ENCODE assay signal across 8 cellular contexts in the genomic region with DNA sequence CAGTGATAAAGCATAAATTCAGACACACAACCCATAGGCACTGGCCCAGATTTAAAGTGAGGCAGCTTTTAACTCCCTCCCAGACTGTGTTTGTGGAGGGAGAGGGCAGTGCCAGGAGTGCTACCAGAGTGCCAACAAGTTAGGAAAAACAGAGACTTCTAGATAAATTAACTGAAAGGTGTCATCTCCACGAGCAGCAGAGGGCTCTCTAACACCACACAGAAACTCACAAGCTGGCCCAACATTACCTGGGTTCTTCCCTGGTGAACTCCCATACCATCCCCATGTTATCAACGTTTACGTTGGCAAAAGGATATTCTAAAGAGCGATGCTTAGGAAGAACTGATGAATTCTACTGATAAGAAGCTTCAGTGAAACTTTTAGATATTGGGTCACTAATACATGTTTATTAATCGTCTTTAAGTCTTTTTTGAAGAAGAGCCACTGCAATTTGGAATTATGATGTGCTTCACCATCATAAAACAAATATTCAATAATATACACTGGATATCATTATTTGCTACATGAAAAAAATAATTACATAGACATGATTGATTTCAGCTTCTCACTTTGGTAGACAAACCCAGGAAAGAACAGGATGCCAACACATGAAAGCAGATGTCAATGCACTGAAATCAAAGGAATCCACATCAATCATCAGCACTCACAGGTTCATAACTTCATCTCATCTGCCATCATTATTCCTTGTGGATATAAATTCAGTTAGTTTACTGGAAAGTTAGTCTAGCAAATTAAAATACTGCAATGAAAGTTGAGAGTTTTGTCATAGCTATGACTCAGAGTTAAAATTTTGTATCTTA.
DNase-seq lines count a peak whose midpoint lies in the region; ATAC-seq and TF ChIP-seq lines count a peak whose summit lies in the region.

No MANE protein-coding gene starts in this region.

- H2AFZ ChIP-seq in neural cell (ENCODE audit: low read depth, low read length) = no peak overlapping the region

- peaks cover 18% of the 10 kb centered on the region for H3K79me2 ChIP-seq in neural cell (replicated peaks; ENCODE audit: insufficient read depth, low read length)

- H3K4me3 Mint-ChIP-seq in CD4-positive, alpha-beta memory T cell = peak overlapping the region in 6 of 8 donors; percentile 9 to 95 (median 67)
- H3K4me3 Mint-ChIP-seq in activated CD4-positive, alpha-beta memory T cell treated with anti-CD3 and anti-CD28 coated beads for 36 hours = no peak overlapping the region

- peak; percentile 44 to 55 (median 49) for DNase-seq in CD4-positive, alpha-beta memory T cell
- DNase-seq in H4 (ENCODE audit: low spot score) (peak; percentile 53), NCI-H345 treated with DMSO at 0.1 percent for 48 hours (lab: John Stamatoyannopoulos, UW; ENCODE audit: unreplicated experiment) (peak; percentile 33), esophagus squamous epithelium (lab: John Stamatoyannopoulos, UW) (no peak)
- peak; percentile 61 for DNase-seq in activated CD4-positive, alpha-beta memory T cell treated with anti-CD3 and anti-CD28 coated beads for 36 hours

- H3K27me3 ChIP-seq in CD4-positive, alpha-beta memory T cell (ENCODE audit: insufficient read depth, low read length) = no peaks in the 10 kb centered on the region
- H3K27me3 ChIP-seq in esophagus squamous epithelium (no peaks in the 10 kb centered on the region), neural cell (ENCODE audit: insufficient read depth, low read depth, low read length) (no peaks in the 10 kb centered on the region)

- TF ChIP-seq POLR2A in esophagus squamous epithelium (IDR thresholded peaks at IDR 0.05) = no peak

- no peak for ATAC-seq in HG02763 (IDR thresholded peaks at IDR 0.05; ENCODE audit: unreplicated experiment)
- ATAC-seq in GM21528 (IDR thresholded peaks at IDR 0.05; ENCODE audit: low FRiP score, unreplicated experiment) = no peak

- H3K9ac ChIP-seq in neural cell (ENCODE audit: low read length) = no peak overlapping the region

- H3K27ac ChIP-seq in CD4-positive, alpha-beta memory T cell (ENCODE audit: low read depth, low read length) = peak overlapping the region; percentile 1
- H3K27ac ChIP-seq in esophagus squamous epithelium (peak overlapping the region in 2 of 4 donors; percentile 18 to 88), neural cell (ENCODE audit: low read length) (no peak overlapping the region)

- 26 to 33% methylated on average over 5 of the region's 5 CpGs for WGBS in esophagus squamous epithelium, 2 donors

- no peaks in the 10 kb centered on the region for H3K36me3 ChIP-seq in CD4-positive, alpha-beta memory T cell (ENCODE audit: insufficient read depth, low read length)
- no peaks in the 10 kb centered on the region for H3K36me3 ChIP-seq in esophagus squamous epithelium
- no peaks in the 10 kb centered on the region for H3K36me3 ChIP-seq in neural cell (ENCODE audit: insufficient read depth, low read length)

- CTCF ChIA-PET in CD4-positive, alpha-beta memory T cell (lab: Charles Lee; ENCODE audit: partially characterized antibody) = interaction anchor here (0.7 to 8.9 kb wide), 27 partner anchors 10 to 616 kb away, joined by 3 to 394 read pairs (median 3); no protein-coding TSS in a partner anchor
- CTCF ChIA-PET in activated CD4-positive, alpha-beta memory T cell treated with anti-CD3 and anti-CD28 coated beads for 36 hours (lab: Charles Lee) = interaction anchor here (0.7 to 7.9 kb wide), 14 partner anchors 9 to 210 kb away, joined by 3 to 143 read pairs (median 4); no protein-coding TSS in a partner anchor

- no peaks in the 10 kb centered on the region for H3F3A ChIP-seq in neural cell (ENCODE audit: insufficient read depth, low read length, poor library complexity, severe bottlenecking)

- intact Hi-C loops in CD4-positive, alpha-beta memory T cell (cut with micrococcal nuclease) = loop anchor here (1.0 kb wide), 3 partner anchors 205 to 292 kb away; partner anchors contain the start of gene TIGD2
- intact Hi-C loops in activated CD4-positive, alpha-beta memory T cell treated with anti-CD3 and anti-CD28 coated beads for 36 hours (cut with micrococcal nuclease) = loop anchor here (1.0 to 2.0 kb wide), 3 partner anchors 205 to 620 kb away; partner anchors contain the start of gene TIGD2
- intact Hi-C loops in esophagus squamous epithelium (cut with DNase I) = no loop called here

- peak in 5 of 6 experiments; percentile 36 to 70 (median 63) for TF ChIP-seq CTCF in esophagus squamous epithelium (IDR thresholded peaks at IDR 0.05)
- peak; percentile 46 for TF ChIP-seq CTCF in neural cell (IDR thresholded peaks at IDR 0.05; ENCODE audit: poor library complexity, severe bottlenecking)

- H3K4me1 ChIP-seq in CD4-positive, alpha-beta memory T cell (ENCODE audit: insufficient read depth, low read length) = peaks cover 28% of the 10 kb centered on the region
- H3K4me1 ChIP-seq in esophagus squamous epithelium = peaks cover 0 to 56% (median 10%) of the 10 kb centered on the region in 3 donors

- peaks cover 0 to 4% of the 10 kb centered on the region in 2 donors for H3K36me3 Mint-ChIP-seq in CD4-positive, alpha-beta memory T cell
- no peaks in the 10 kb centered on the region for H3K36me3 Mint-ChIP-seq in activated CD4-positive, alpha-beta memory T cell treated with anti-CD3 and anti-CD28 coated beads for 36 hours

- H3K4me1 Mint-ChIP-seq in CD4-positive, alpha-beta memory T cell = peaks cover 23 to 46% (median 35%) of the 10 kb centered on the region in 4 donors
- peaks cover 38% of the 10 kb centered on the region for H3K4me1 Mint-ChIP-seq in activated CD4-positive, alpha-beta memory T cell treated with anti-CD3 and anti-CD28 coated beads for 36 hours (ENCODE audit: low read depth)

- H3K4me3 ChIP-seq in CD4-positive, alpha-beta memory T cell (ENCODE audit: low read length in 2 of 2) = no peak overlapping the region
- H3K4me3 ChIP-seq in esophagus squamous epithelium (no peak overlapping the region), neural cell (ENCODE audit: low read length) (no peak overlapping the region)

- H3K9me3 ChIP-seq in CD4-positive, alpha-beta memory T cell (ENCODE audit: control insufficient read depth in 1 of 2, low read length in 2 of 2) = no peaks in the 10 kb centered on the region
- H3K9me3 ChIP-seq in esophagus squamous epithelium (no peaks in the 10 kb centered on the region), neural cell (ENCODE audit: low read length) (no peaks in the 10 kb centered on the region)

- no peak overlapping the region for H3K4me2 ChIP-seq in neural cell (ENCODE audit: low read length)

- POLR2A ChIA-PET in CD4-positive, alpha-beta memory T cell (lab: Charles Lee; ENCODE audit: partially characterized antibody) = interaction anchor here (2.0 kb wide), 1 partner anchor 205 kb away, joined by 14 read pairs; no protein-coding TSS in a partner anchor
- POLR2A ChIA-PET in activated CD4-positive, alpha-beta memory T cell treated with anti-CD3 and anti-CD28 coated beads for 36 hours (lab: Charles Lee) = interaction anchor here (0.7 to 0.8 kb wide), 2 partner anchors 205 to 236 kb away, joined by 3 read pairs; no protein-coding TSS in a partner anchor

- H3K9me3 Mint-ChIP-seq in CD4-positive, alpha-beta memory T cell = no peaks in the 10 kb centered on the region
- H3K9me3 Mint-ChIP-seq in activated CD4-positive, alpha-beta memory T cell treated with anti-CD3 and anti-CD28 coated beads for 36 hours = no peaks in the 10 kb centered on the region

- no peaks in the 10 kb centered on the region for H3K9me2 ChIP-seq in neural cell (ENCODE audit: insufficient read depth, low read length)

- no peaks in the 10 kb centered on the region for H3K27me3 Mint-ChIP-seq in CD4-positive, alpha-beta memory T cell
- peaks cover 3% of the 10 kb centered on the region for H3K27me3 Mint-ChIP-seq in activated CD4-positive, alpha-beta memory T cell treated with anti-CD3 and anti-CD28 coated beads for 36 hours

- H3K27ac Mint-ChIP-seq in CD4-positive, alpha-beta memory T cell = peak overlapping the region; percentile 3 to 83 (median 48)
- no peak overlapping the region for H3K27ac Mint-ChIP-seq in activated CD4-positive, alpha-beta memory T cell treated with anti-CD3 and anti-CD28 coated beads for 36 hours

- H4K20me1 ChIP-seq in neural cell (ENCODE audit: insufficient read depth) = no peaks in the 10 kb centered on the region

- peak; percentile 60 for TF ChIP-seq RAD21 in neural cell (conservative IDR thresholded peaks at IDR 0.05)

- TF ChIP-seq EP300 in neural cell (conservative IDR thresholded peaks at IDR 0.05; ENCODE audit: poor library complexity, severe bottlenecking) = peak; percentile 35

TF ChIP-seq in neural cell, 6 proteins besides CTCF, POLR2A, EP300 and RAD21:
- no peak for TF ChIP-seq REST (IDR thresholded peaks at IDR 0.05; ENCODE audit: borderline replicate concordance)
- TF ChIP-seq SMC3 (conservative IDR thresholded peaks at IDR 0.05; ENCODE audit: poor library complexity) = peak; percentile 49
- no peak for TF ChIP-seq MXI1 (conservative IDR thresholded peaks at IDR 0.05; ENCODE audit: poor library complexity, severe bottlenecking)
